ENCODE assay signal across 18 cellular contexts in genomic region chr6:105879146-105879545, GRCh38.
DNase-seq lines count a peak whose midpoint lies in the region; ATAC-seq, FAIRE-seq and TF ChIP-seq lines count a peak whose summit lies in the region.
"Had no signal": no experiment of that assay in that cellular context is flagged by ENCODE, and none has a peak within 500 bp of the region (broad histone marks: within the 10 kb centered on the region; RNA-seq: fewer than 3 reads in every experiment).

No MANE protein-coding gene starts in this region.

- H3K27ac ChIP-seq in BLaER1 treated with 17β-estradiol and CSF1 and Interleukin-3, amounts not matched to agents 10 nM and 100 nM, result peak overlapping the region; percentile 86 to 98 (median 96)
- no peak overlapping the region for H3K27ac ChIP-seq in KMS-11
- H3K27ac ChIP-seq in H1 (ENCODE audit: low read depth, low read length), result no peak overlapping the region
- no peak overlapping the region for H3K27ac ChIP-seq in foreskin keratinocyte

- no peak overlapping the region for H2BK5ac ChIP-seq in H1 (ENCODE audit: low read depth, low read length)

- no peaks in the 10 kb centered on the region for H3K9me3 Mint-ChIP-seq in activated T-cell treated with anti-CD3 and anti-CD28 coated beads, Interleukin-2, amount 50 U/mL, for 24 hours
- H3K9me3 Mint-ChIP-seq: CD4-positive, alpha-beta T cell; GM23338 had no signal

- no peak for FAIRE-seq in H1 (lab: Jason Lieb, UNC)
- FAIRE-seq: GM12892 had no signal

- no peak overlapping the region for H4K91ac ChIP-seq in H1 (replicated peaks; ENCODE audit: insufficient read length, low read length)

- H3K79me2 ChIP-seq in KMS-11 (ENCODE audit: insufficient read depth, low read depth) (no peaks in the 10 kb centered on the region), H1 (ENCODE audit: control insufficient read depth in 1 of 2, insufficient read depth in 2 of 2, low read length in 2 of 2) (no peaks in the 10 kb centered on the region)

- no peaks in the 10 kb centered on the region; the same call in 1 of the 2 replicates for H3K23me2 ChIP-seq in H1 (ENCODE audit: low read depth, low read length)

- no peak overlapping the region for H3K4me3 Mint-ChIP-seq in activated T-cell treated with anti-CD3 and anti-CD28 coated beads, Interleukin-2, amount 50 U/mL, for 24 hours
- H3K4me3 Mint-ChIP-seq: GM23338 had no signal

- no peak overlapping the region for H3K4ac ChIP-seq in H1 (replicated peaks; ENCODE audit: insufficient read length, low read depth, low read length)

- H3K4me1 ChIP-seq in BLaER1 treated with 17β-estradiol and CSF1 and Interleukin-3, amounts not matched to agents 10 nM and 100 nM, result peaks cover 91 to 100% (median 97%) of the 10 kb centered on the region in 10 experiments
- peaks cover 10% of the 10 kb centered on the region for H3K4me1 ChIP-seq in KMS-11 (ENCODE audit: low read depth, poor library complexity, severe bottlenecking)
- no peaks in the 10 kb centered on the region for H3K4me1 ChIP-seq in H1 (replicated peaks in 1 of 4; ENCODE audit: control insufficient read depth in 3 of 4, insufficient read depth in 4 of 4, low read length in 3 of 4)
- no peaks in the 10 kb centered on the region for H3K4me1 ChIP-seq in foreskin keratinocyte

- H2AFZ ChIP-seq in KMS-11 (ENCODE audit: low read depth) (no peak overlapping the region), H1 (ENCODE audit: low read length) (no peak overlapping the region)

- CTCF ChIA-PET in H1 (lab: Charles Lee; ENCODE audit: partially characterized antibody), result interaction anchor here (1.2 to 1.6 kb wide), 2 partner anchors 10 to 15 kb away, joined by 3 to 5 read pairs; no protein-coding TSS in a partner anchor

- H3K23ac ChIP-seq in H1 (ENCODE audit: insufficient read length), result no peak overlapping the region

- H3K14ac ChIP-seq in H1 (ENCODE audit: insufficient read length), result no peak overlapping the region

- H3K18ac ChIP-seq in H1 (ENCODE audit: extremely low read depth, low read length), result no peak overlapping the region

- H3K79me1 ChIP-seq in H1 (ENCODE audit: low read depth, low read length), result no peaks in the 10 kb centered on the region

- no peak overlapping the region for H2BK120ac ChIP-seq in H1 (replicated peaks; ENCODE audit: low read depth, low read length)

- no peak overlapping the region for H3K4me3 ChIP-seq in BLaER1 treated with 17β-estradiol and CSF1 and Interleukin-3, amounts not matched to agents 10 nM and 100 nM
- H3K4me3 ChIP-seq in KMS-11 (IDR thresholded peaks at IDR 0.05; ENCODE audit: insufficient read depth, low read depth, low read length) (no peak overlapping the region), H1 (ENCODE audit: extremely low read depth in 1 of 4, insufficient read depth in 2 of 4, low read depth in 3 of 4, low read length in 4 of 4) (no peak overlapping the region)
- H3K4me3 ChIP-seq: GM23338 had no signal

- 88% methylated on average over 2 of the region's 2 CpGs; no CpG with 5 or more reads in 1 of the 2 experiments for WGBS in H1 (ENCODE audit: extremely low coverage in 1 of 2, insufficient coverage in 1 of 2, insufficient read length in 1 of 2, insufficient replicate concordance in 2 of 2, low coverage in 1 of 2, low lambda C conversion rate in 2 of 2, missing lambda C conversion rate in 1 of 2), 2 experiments

- ATAC-seq in foreskin keratinocyte (no peak), GM18502 (IDR thresholded peaks at IDR 0.05; ENCODE audit: poor library complexity, unreplicated experiment) (no peak)
- ATAC-seq: GM23338, HCT116 had no signal

- H3K9me3 ChIP-seq in BLaER1 treated with 17β-estradiol and CSF1 and Interleukin-3, amounts not matched to agents 10 nM and 100 nM (replicated peaks in 1 of 11), result peaks cover 0 to 10% (median 0%) of the 10 kb centered on the region in 11 experiments; a peak in 5 of 22 replicates
- no peaks in the 10 kb centered on the region for H3K9me3 ChIP-seq in H1 (ENCODE audit: insufficient read depth in 2 of 2, low read depth in 1 of 2, low read length in 1 of 2)

- no peaks in the 10 kb centered on the region for H4K20me1 ChIP-seq in BLaER1 treated with 17β-estradiol and CSF1 and Interleukin-3, amounts not matched to agents 10 nM and 100 nM
- H4K20me1 ChIP-seq in KMS-11 (ENCODE audit: insufficient read depth) (no peaks in the 10 kb centered on the region), H1 (replicated peaks in 1 of 2; ENCODE audit: control insufficient read depth in 1 of 2, insufficient read depth in 2 of 2, low read length in 2 of 2) (no peaks in the 10 kb centered on the region)

- H2BK20ac ChIP-seq in H1 (ENCODE audit: low read length), result no peak overlapping the region

- no peak overlapping the region for H4K5ac ChIP-seq in H1 (ENCODE audit: insufficient read length, low read depth, low read length)

- H2BK12ac ChIP-seq in H1 (ENCODE audit: low read depth, low read length), result no peak overlapping the region

- H3K9ac ChIP-seq in BLaER1 treated with 17β-estradiol and CSF1 and Interleukin-3, amounts not matched to agents 10 nM and 100 nM, result peak overlapping the region; percentile 60 to 81 (median 76); a peak in 17 of 22 replicates
- H3K9ac ChIP-seq in KMS-11, result no peak overlapping the region
- H3K9ac ChIP-seq in H1 (replicated peaks in 1 of 4; ENCODE audit: extremely low read depth in 1 of 4, low read depth in 3 of 4, low read length in 3 of 4), result no peak overlapping the region

- no peak overlapping the region for H2BK15ac ChIP-seq in H1 (ENCODE audit: low read length)

- no peak for TF ChIP-seq RAD21 in H1 (IDR thresholded peaks at IDR 0.05 in 1 of 2, conservative IDR thresholded peaks at IDR 0.05 in 1 of 2; ENCODE audit: low read depth in 2 of 2, low read length in 2 of 2)

- H3K36me3 ChIP-seq in BLaER1 treated with 17β-estradiol and CSF1 and Interleukin-3, amounts not matched to agents 10 nM and 100 nM, result no peaks in the 10 kb centered on the region
- no peaks in the 10 kb centered on the region for H3K36me3 ChIP-seq in KMS-11 (ENCODE audit: insufficient read depth)
- no peaks in the 10 kb centered on the region for H3K36me3 ChIP-seq in H1 (ENCODE audit: control insufficient read depth in 2 of 4, insufficient read depth in 4 of 4, low read length in 3 of 4)

- H3K27me3 Mint-ChIP-seq in activated T-cell treated with anti-CD3 and anti-CD28 coated beads, Interleukin-2, amount 50 U/mL, for 24 hours, result peaks cover 57% of the 10 kb centered on the region

- POLR2A ChIA-PET in H1 (lab: Charles Lee; ENCODE audit: partially characterized antibody), result no interaction called here

- H3K4me1 Mint-ChIP-seq in activated T-cell treated with anti-CD3 and anti-CD28 coated beads, Interleukin-2, amount 50 U/mL, for 24 hours (ENCODE audit: low read depth), result peaks cover 22% of the 10 kb centered on the region
- H3K4me1 Mint-ChIP-seq: GM23338 had no signal

- TF ChIP-seq EP300 in H1 (IDR thresholded peaks at IDR 0.05; ENCODE audit: borderline replicate concordance in 1 of 2, low read depth in 2 of 2, low read length in 2 of 2), result no peak

- no peak overlapping the region for H2AK5ac ChIP-seq in H1 (ENCODE audit: low read depth, low read length)

- H4K8ac ChIP-seq in H1 (ENCODE audit: extremely low read depth, insufficient read depth, low read length), result no peak overlapping the region

- peak overlapping the region; percentile 11 for H3K56ac ChIP-seq in H1 (replicated peaks; ENCODE audit: insufficient read length, low read depth, low read length)

- no peak overlapping the region for H3K27ac Mint-ChIP-seq in activated T-cell treated with anti-CD3 and anti-CD28 coated beads, Interleukin-2, amount 50 U/mL, for 24 hours
- H3K27ac Mint-ChIP-seq: CD4-positive, alpha-beta T cell; GM23338 had no signal

- DNase-seq in H1 (ENCODE audit: low read depth in 1 of 2, low spot score in 2 of 2), result no peak
- peak; percentile 20 to 22 for DNase-seq in foreskin keratinocyte
- DNase-seq in activated CD4-positive, alpha-beta T cell treated with anti-CD3 and anti-CD28 coated beads, Interleukin-2, amount 50 U/mL, for 48 hours, result no peak
- no peak for DNase-seq in NCI-H1092 (lab: John Stamatoyannopoulos, UW)
- no peak for DNase-seq in activated T-cell treated with anti-CD3 and anti-CD28 coated beads, Interleukin-2, amount 50 U/mL, for 24 hours
- DNase-seq: 8988T; C1 segment of cervical spinal cord; CD4-positive, alpha-beta T cell; DMS153; DMS79; GDM1; H7 had no signal

- no peaks in the 10 kb centered on the region for H3K27me3 ChIP-seq in BLaER1 treated with 17β-estradiol and CSF1 and Interleukin-3, amounts not matched to agents 10 nM and 100 nM
- no peaks in the 10 kb centered on the region for H3K27me3 ChIP-seq in KMS-11 (ENCODE audit: insufficient read depth, low read depth)
- H3K27me3 ChIP-seq in H1 (replicated peaks in 1 of 4; ENCODE audit: control insufficient read depth in 3 of 4, extremely low read depth in 1 of 4, insufficient read depth in 3 of 4, low read length in 3 of 4), result no peaks in the 10 kb centered on the region; a peak in 1 of 7 replicates
- no peaks in the 10 kb centered on the region for H3K27me3 ChIP-seq in foreskin keratinocyte

- TF ChIP-seq CTCF in KMS-11 (conservative IDR thresholded peaks at IDR 0.05; ENCODE audit: low read depth, low read length) (no peak), H1 (IDR thresholded peaks at IDR 0.05; ENCODE audit: control extremely low read depth in 1 of 3, insufficient read depth in 1 of 3, low read depth in 1 of 3, low read length in 3 of 3) (no peak), foreskin keratinocyte (conservative IDR thresholded peaks at IDR 0.05) (no peak)

- H3K36me3 Mint-ChIP-seq in activated T-cell treated with anti-CD3 and anti-CD28 coated beads, Interleukin-2, amount 50 U/mL, for 24 hours (ENCODE audit: low read depth), result no peaks in the 10 kb centered on the region

- TF ChIP-seq POLR2A in H1 (IDR thresholded peaks at IDR 0.05; ENCODE audit: control extremely low read depth in 1 of 2, low read depth in 2 of 2, low read length in 2 of 2), result no peak

- peak overlapping the region; percentile 74 to 92 (median 86) for H3K4me2 ChIP-seq in BLaER1 treated with 17β-estradiol and CSF1 and Interleukin-3, amounts not matched to agents 10 nM and 100 nM
- H3K4me2 ChIP-seq in KMS-11 (peak overlapping the region; percentile 33; the same call in 1 of the 2 replicates), H1 (ENCODE audit: insufficient read depth in 1 of 2, low read depth in 2 of 2, low read length in 2 of 2) (no peak overlapping the region)
- H3K4me2 ChIP-seq: GM23338 had no signal

TF ChIP-seq in H1, 55 proteins besides CTCF, POLR2A, EP300 and RAD21 (continues in another document):
- TF ChIP-seq RBBP5 (IDR thresholded peaks at IDR 0.05; ENCODE audit: borderline replicate concordance, low read depth, low read length), result no peak
- no peak for TF ChIP-seq BACH1 (IDR thresholded peaks at IDR 0.05; ENCODE audit: low read length)
- no peak for TF ChIP-seq HDAC6 (IDR thresholded peaks at IDR 0.05; ENCODE audit: low read depth, low read length)
- TF ChIP-seq USF2 (IDR thresholded peaks at IDR 0.05; ENCODE audit: low read length), result no peak
- TF ChIP-seq HDAC2 (IDR thresholded peaks at IDR 0.05; ENCODE audit: borderline replicate concordance in 1 of 2, low read depth in 2 of 2, low read length in 2 of 2), result no peak

Comparison
In these comparisons a context has a peak if more than half of its experiments do, and no peak if none do; other contexts are left out.
1. H3K27ac ChIP-seq: peak in BLaER1 treated with 17β-estradiol and CSF1 and Interleukin-3, amounts not matched to agents 10 nM and 100 nM (11 of 11); none in KMS-11 (single experiment), H1 (single experiment) and foreskin keratinocyte (single experiment).
2. H3K4me2 ChIP-seq: peak in BLaER1 treated with 17β-estradiol and CSF1 and Interleukin-3, amounts not matched to agents 10 nM and 100 nM (11 of 11) and KMS-11 (single experiment); none in H1 (0 of 2).
3. H3K9ac ChIP-seq: peak in BLaER1 treated with 17β-estradiol and CSF1 and Interleukin-3, amounts not matched to agents 10 nM and 100 nM (11 of 11); none in KMS-11 (single experiment) and H1 (0 of 4).
4. DNase-seq: peak in foreskin keratinocyte (2 of 2); none in H1 (0 of 2), activated CD4-positive, alpha-beta T cell treated with anti-CD3 and anti-CD28 coated beads, Interleukin-2, amount 50 U/mL, for 48 hours (0 of 2), NCI-H1092 (single experiment) and activated T-cell treated with anti-CD3 and anti-CD28 coated beads, Interleukin-2, amount 50 U/mL, for 24 hours (single experiment).